Comparison of ENCODE assay signal across 9 cellular contexts in the genomic region with DNA sequence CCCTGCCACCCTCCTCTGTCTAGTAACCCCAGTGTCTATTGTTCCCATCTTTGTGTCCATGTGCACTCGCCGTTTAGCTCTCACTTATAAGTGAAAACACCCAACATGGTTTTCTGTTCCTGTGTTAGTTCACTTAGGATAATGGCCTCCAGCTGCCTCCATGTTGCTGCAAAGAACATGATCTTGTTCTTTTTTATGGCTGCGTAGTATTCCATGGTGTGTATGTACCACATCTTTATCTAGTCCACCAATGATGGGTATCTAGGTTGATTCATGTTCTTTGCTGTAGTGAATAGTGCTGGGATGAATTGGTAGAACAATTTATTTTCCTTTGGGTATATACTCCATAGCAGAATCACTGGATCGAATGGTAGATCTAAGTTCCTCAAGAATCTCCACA. TPM values are rescaled to one million over a fixed set of nuclear protein-coding genes. Genes with fewer than 3 reads are reported as not detected.
"Had no signal": no experiment of that assay in that cellular context is flagged by ENCODE, and none has a peak within 500 bp of the region (broad histone marks: within the 10 kb centered on the region; RNA-seq: fewer than 3 reads in every experiment).

No MANE protein-coding gene starts in this region.

- FAIRE-seq: HepG2, HTR-8/SVneo had no signal

- ATAC-seq: HepG2 had no signal

- H3K27ac ChIP-seq: HL-60 had no signal

- DNase-seq: IMR-90, KBM-7, KG1 had no signal

RNA-seq across cellular contexts. Expression of a gene that starts 51.0 kb away (rescaled TPM):
- total RNA-seq: HepG2, HT-29, HT1080, IMR-90 had no signal
- polyA plus RNA-seq: HepG2, IgD-negative memory B cell, IMR-90 had no signal
